In the genomic region with DNA sequence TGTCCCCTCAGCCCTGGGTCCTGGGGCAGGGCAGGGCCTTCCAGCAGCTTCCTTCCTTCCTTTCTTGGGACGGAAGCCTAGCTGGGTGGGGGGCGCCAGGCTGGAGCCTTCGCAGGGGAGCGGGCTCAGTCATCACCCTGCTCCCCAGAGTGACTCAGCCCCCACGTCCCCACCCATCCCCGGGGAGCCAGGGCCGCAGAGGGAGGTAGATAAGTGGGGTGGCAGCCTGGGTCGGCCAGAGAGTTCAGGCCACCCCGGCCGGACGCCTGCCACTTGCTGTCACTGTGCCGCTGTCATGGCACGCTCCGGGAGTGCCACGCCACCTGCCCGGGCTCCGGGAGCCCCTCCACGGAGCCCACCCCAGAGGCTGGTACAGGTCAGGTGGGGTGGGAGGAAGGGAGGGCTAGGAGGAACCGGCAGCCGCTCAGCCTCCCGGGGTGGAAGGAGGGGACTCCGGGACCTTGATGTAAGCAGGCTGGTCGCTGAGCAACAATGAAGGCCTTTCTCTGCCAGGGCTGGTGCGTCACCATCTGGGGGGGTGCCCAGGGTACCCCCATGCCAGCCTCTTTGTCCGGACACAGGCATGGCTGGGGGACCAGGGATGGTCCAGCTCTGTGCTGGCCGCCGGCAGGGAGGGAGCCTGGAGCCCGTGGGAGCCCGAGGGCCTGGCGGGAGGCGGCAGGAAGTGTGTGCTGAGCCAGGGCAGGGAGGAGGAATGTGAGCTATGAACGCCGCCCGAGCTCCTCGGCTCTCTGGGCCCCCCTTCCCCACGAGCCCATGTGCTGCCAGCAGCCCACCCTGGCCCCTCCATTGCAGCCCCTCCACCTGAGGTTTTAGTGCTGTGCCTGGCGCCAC, we compare ENCODE assay signal across 1 cellular context.
TF ChIP-seq lines count a peak whose summit lies in the region.

No MANE protein-coding gene starts in this region.

TF ChIP-seq in GM12878, 131 proteins besides CTCF, POLR2A, EP300 and RAD21:
- no peak for TF ChIP-seq RAD51 (IDR thresholded peaks at IDR 0.05)
- no peak for TF ChIP-seq KAT2A (conservative IDR thresholded peaks at IDR 0.05; ENCODE audit: control insufficient read depth, low read depth, low read length)
- TF ChIP-seq RBBP5 (conservative IDR thresholded peaks at IDR 0.05) = no peak
- TF ChIP-seq IKZF2 (IDR thresholded peaks at IDR 0.05) = no peak
- TF ChIP-seq ZNF207 (IDR thresholded peaks at IDR 0.05; ENCODE audit: borderline replicate concordance) = no peak
- TF ChIP-seq CBFB (IDR thresholded peaks at IDR 0.05; ENCODE audit: low read depth) = no peak
